ENCODE assay signal across 1 cellular context in genomic region chr1:12228979-12229378, GRCh38.
TF ChIP-seq lines count a peak whose summit lies in the region.

No MANE protein-coding gene starts in this region.

TF ChIP-seq in H1, 55 proteins besides CTCF, POLR2A, EP300 and RAD21:
- TF ChIP-seq ASH2L (IDR thresholded peaks at IDR 0.05; ENCODE audit: low read length) (no peak), SP1 (IDR thresholded peaks at IDR 0.05; ENCODE audit: low read depth, low read length) (no peak)
